In the genomic region with DNA sequence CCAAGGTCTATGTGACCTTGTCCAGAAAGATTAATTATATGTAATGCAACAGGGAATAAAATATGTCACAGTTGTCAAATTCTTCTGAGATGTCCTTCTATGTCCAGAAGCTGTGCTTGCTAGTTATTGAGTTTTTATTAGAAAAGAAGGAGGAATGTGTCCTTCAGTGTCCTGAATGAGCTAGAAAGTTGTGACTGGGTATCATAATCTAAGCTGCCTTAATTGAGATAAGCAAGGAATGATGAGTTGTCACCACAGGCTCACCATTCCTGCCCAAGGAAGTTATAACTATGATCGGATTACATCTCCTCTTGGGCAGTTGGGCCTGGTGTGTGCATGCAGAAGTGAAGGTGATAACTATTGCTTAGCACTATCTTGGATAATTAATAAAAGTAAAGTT, we compare ENCODE assay signal across 26 cellular contexts. TPM values are rescaled to one million over a fixed set of nuclear protein-coding genes. Genes with fewer than 3 reads are reported as not detected.
"Had no signal": no experiment of that assay in that cellular context is flagged by ENCODE, and none has a peak within 500 bp of the region (broad histone marks: within the 10 kb centered on the region; RNA-seq: fewer than 3 reads in every experiment).

No MANE protein-coding gene starts in this region.

- H3K9me3 ChIP-seq: breast epithelium, pancreas, right atrium auricular region, spleen, suprapubic skin, tibial artery had no signal

- H3K4me3 ChIP-seq: breast epithelium, pancreas, right atrium auricular region, spleen, suprapubic skin, tibial artery had no signal

- FAIRE-seq: frontal cortex, pancreas had no signal

- H3K27ac ChIP-seq: breast epithelium, epithelial cell of prostate, suprapubic skin, tibial artery had no signal

- DNase-seq: activated CD4-positive, alpha-beta T cell treated with anti-CD3 and anti-CD28 coated beads for 4 hours; activated CD4-positive, alpha-beta T cell treated with anti-CD3 and anti-CD28 coated beads, Interleukin-2, amount 50 U/mL, for 4 hours; activated effector memory CD4-positive, alpha-beta T cell treated with anti-CD3 and anti-CD28 coated beads, Interleukin-2, amount 50 U/mL, for 16 hours; activated naive CD4-positive, alpha-beta T cell treated with anti-CD3 and anti-CD28 coated beads, Interleukin-2, amount 10 ng/mL, durations not matched to agents 7 days and 5 days; activated naive CD8-positive, alpha-beta T cell treated with anti-CD3 and anti-CD28 coated beads, Interleukin-2, amount 10 ng/mL, durations not matched to agents 7 days and 5 days; amniotic stem cell; central memory CD4-positive, alpha-beta T cell; effector CD4-positive, alpha-beta T cell; islet precursor cell; left cardiac atrium; mammary epithelial cell; naive thymus-derived CD8-positive, alpha-beta T cell; nucleus accumbens; pancreas; spleen; stimulated activated naive CD4-positive, alpha-beta T cell; tibial artery had no signal

- H3K27me3 ChIP-seq: breast epithelium, pancreas, right atrium auricular region, spleen, suprapubic skin, tibial artery had no signal

- H3K4me1 ChIP-seq: breast epithelium, suprapubic skin had no signal

- ATAC-seq: naive thymus-derived CD8-positive, alpha-beta T cell had no signal

- H3K36me3 ChIP-seq: breast epithelium, pancreas, right atrium auricular region, spleen, suprapubic skin, tibial artery had no signal

RNA-seq across cellular contexts. Expression of a gene that starts 21.8 kb away (rescaled TPM):
- total RNA-seq: activated naive CD8-positive, alpha-beta T cell treated with anti-CD3 and anti-CD28 coated beads, Interleukin-2, amount 10 ng/mL, durations not matched to agents 7 days and 5 days; activated T-helper 1 cell treated with anti-CD3 and anti-CD28 coated beads, Interleukin-12 subunit alpha, Interleukin-12 subunit beta, Interleukin-2, Interleukin-4 antibody, amounts not matched to agents 30 ng/mL and 10 ng/mL and 1 ng/mL, durations not matched to agents 14 hours and 24 hours and 36 hours; breast epithelium; frontal cortex; left cardiac atrium; naive thymus-derived CD8-positive, alpha-beta T cell; neural crest cell; pulmonary artery endothelial cell; right atrium auricular region; suprapubic skin; T-helper 2 cell treated with Interferon-gamma antibody and Interleukin-4, amounts not matched to agents 100 ng/mL and 5 ng/mL, for 36 hours had no signal
- polyA plus RNA-seq: naive thymus-derived CD8-positive, alpha-beta T cell had no signal
